21 cellular contexts compared by ENCODE assay signal in the genomic region with DNA sequence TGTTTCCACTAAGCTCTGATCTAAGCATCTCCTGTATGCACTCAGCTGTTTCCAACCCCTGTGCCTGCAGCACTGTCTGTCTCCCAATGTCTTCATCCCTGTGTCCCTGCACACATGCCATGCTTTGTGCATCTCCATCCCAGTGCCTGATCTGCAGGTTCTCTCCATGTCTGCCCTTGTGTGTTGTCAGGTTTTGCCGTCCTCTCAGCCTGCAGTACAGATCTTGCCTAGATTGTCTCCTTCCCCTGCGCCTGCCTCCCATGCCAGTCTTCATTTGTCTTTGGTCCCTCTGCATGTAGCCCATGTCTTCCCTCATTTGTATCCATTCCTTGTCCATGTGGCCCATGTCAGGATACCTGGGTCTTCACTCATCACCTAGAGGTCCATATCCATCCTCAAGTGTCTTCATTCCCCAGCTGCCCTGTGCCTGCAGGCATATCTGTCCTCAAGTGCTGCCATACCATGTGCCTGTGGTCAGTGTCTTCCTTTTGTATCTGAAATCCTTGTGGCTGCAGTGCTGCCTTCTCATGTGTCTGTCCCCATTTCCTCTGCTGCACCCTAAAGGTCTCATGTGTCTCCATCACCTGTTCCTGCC.
DNase-seq lines count a peak whose midpoint lies in the region; ATAC-seq, FAIRE-seq and TF ChIP-seq lines count a peak whose summit lies in the region.
"Had no signal": no experiment of that assay in that cellular context is flagged by ENCODE, and none has a peak within 500 bp of the region (broad histone marks: within the 10 kb centered on the region; RNA-seq: fewer than 3 reads in every experiment).

No MANE protein-coding gene starts in this region.

- POLR2A ChIA-PET in H1 (lab: Charles Lee; ENCODE audit: partially characterized antibody) = no interaction called here

- H3K4me2 ChIP-seq in H1 (ENCODE audit: insufficient read depth in 1 of 2, low read depth in 2 of 2, low read length in 2 of 2) = peak overlapping the region in 1 of 2 experiments; percentile 27; a peak in 1 of 4 replicates

- peak overlapping the region; percentile 63; the same call in 1 of the 2 replicates for H2BK5ac ChIP-seq in H1 (ENCODE audit: low read depth, low read length)

- no peak overlapping the region for H2BK120ac ChIP-seq in H1 (replicated peaks; ENCODE audit: low read depth, low read length)

- H2BK12ac ChIP-seq in H1 (ENCODE audit: low read depth, low read length) = peak overlapping the region; percentile 91; the same call in 1 of the 2 replicates

- no peak overlapping the region for H3K9ac ChIP-seq in H1 (replicated peaks in 1 of 4; ENCODE audit: extremely low read depth in 1 of 4, low read depth in 3 of 4, low read length in 3 of 4)

- H3K27ac Mint-ChIP-seq in osteocyte (ENCODE audit: unreplicated experiment) = no peak overlapping the region

- H3K4me3 ChIP-seq in H1 (ENCODE audit: extremely low read depth in 1 of 4, insufficient read depth in 2 of 4, low read depth in 3 of 4, low read length in 4 of 4) = no peak overlapping the region
- H3K4me3 ChIP-seq: SJCRH30 had no signal

- H3K4me3 Mint-ChIP-seq in osteocyte (ENCODE audit: unreplicated experiment) = no peak overlapping the region

- FAIRE-seq in H1 (lab: Jason Lieb, UNC) = no peak
- FAIRE-seq: GM12891 had no signal

- peak overlapping the region; percentile 45 for H4K91ac ChIP-seq in H1 (replicated peaks; ENCODE audit: insufficient read length, low read length)

- H3K23ac ChIP-seq in H1 (ENCODE audit: insufficient read length) = no peak overlapping the region

- no peak overlapping the region for H4K8ac ChIP-seq in H1 (ENCODE audit: extremely low read depth, insufficient read depth, low read length)

- no peaks in the 10 kb centered on the region for H4K20me1 ChIP-seq in H1 (replicated peaks in 1 of 2; ENCODE audit: control insufficient read depth in 1 of 2, insufficient read depth in 2 of 2, low read length in 2 of 2)

- H3K79me1 ChIP-seq in H1 (ENCODE audit: low read depth, low read length) = no peaks in the 10 kb centered on the region

- H3K27me3 Mint-ChIP-seq in osteocyte (ENCODE audit: unreplicated experiment) = peaks cover 32% of the 10 kb centered on the region

- H3K4me1 Mint-ChIP-seq in osteocyte (ENCODE audit: unreplicated experiment) = peaks cover 17% of the 10 kb centered on the region

- H3K18ac ChIP-seq in H1 (ENCODE audit: extremely low read depth, low read length) = peak overlapping the region; percentile 42; the same call in 1 of the 2 replicates

- 0 out of 2 replicates have a peak overlapping the region, but pooled peaks have one; percentile 89 for H2BK15ac ChIP-seq in H1 (ENCODE audit: low read length)

- in situ Hi-C loops in GM13977 (cut with MboI; ENCODE audit: low pct_unique_long_range_greater_than_20kb, low sequenced_read_pairs, unreplicated experiment) = no loop called here

- no peak overlapping the region for H3K4ac ChIP-seq in H1 (replicated peaks; ENCODE audit: insufficient read length, low read depth, low read length)

- H2AK5ac ChIP-seq in H1 (ENCODE audit: low read depth, low read length) = 0 out of 2 replicates have a peak overlapping the region, but pooled peaks have one; percentile 67

- no peak overlapping the region for H4K5ac ChIP-seq in H1 (ENCODE audit: insufficient read length, low read depth, low read length)

- H3K27ac ChIP-seq in H1 (ENCODE audit: low read depth, low read length) = no peak overlapping the region
- H3K27ac ChIP-seq: SJCRH30 had no signal

- TF ChIP-seq EP300 in H1 (IDR thresholded peaks at IDR 0.05; ENCODE audit: borderline replicate concordance in 1 of 2, low read depth in 2 of 2, low read length in 2 of 2) = no peak

- no peak for TF ChIP-seq POLR2A in H1 (IDR thresholded peaks at IDR 0.05; ENCODE audit: control extremely low read depth in 1 of 2, low read depth in 2 of 2, low read length in 2 of 2)

- no peak for TF ChIP-seq RAD21 in H1 (IDR thresholded peaks at IDR 0.05 in 1 of 2, conservative IDR thresholded peaks at IDR 0.05 in 1 of 2; ENCODE audit: low read depth in 2 of 2, low read length in 2 of 2)

- ATAC-seq in left cardiac atrium = no peak
- ATAC-seq: PC-3 had no signal

- peaks cover 3% of the 10 kb centered on the region for H3K9me3 Mint-ChIP-seq in osteocyte (ENCODE audit: unreplicated experiment)

- H2BK20ac ChIP-seq in H1 (ENCODE audit: low read length) = peak overlapping the region; percentile 37; the same call in 1 of the 2 replicates

- H3K14ac ChIP-seq in H1 (ENCODE audit: insufficient read length) = no peak overlapping the region

- no peak overlapping the region for H3K56ac ChIP-seq in H1 (replicated peaks; ENCODE audit: insufficient read length, low read depth, low read length)

- DNase-seq in cardiac septum (ENCODE audit: low spot score) = peak; percentile 36
- no peak for DNase-seq in left cardiac atrium
- no peak for DNase-seq in H1 (ENCODE audit: low read depth in 1 of 2, low spot score in 2 of 2)
- peak; percentile 56 for DNase-seq in osteocyte (ENCODE audit: extremely low spot score, unreplicated experiment)
- DNase-seq in T-helper 9 cell = no peak
- DNase-seq in GM13977 (ENCODE audit: low spot score) = no peak
- DNase-seq in NCI-H1105 treated with DMSO at 0.1 percent for 48 hours (lab: John Stamatoyannopoulos, UW) = no peak
- DNase-seq: 8988T, ACHN, Calu3, DMS79 treated with DMSO at 0.1 percent for 48 hours, GF-D8, Karpas-422, NCI-H1092 treated with DMSO at 0.1 percent for 48 hours, NCI-H1436 treated with DMSO at 0.1 percent for 48 hours, NCI-H187 treated with DMSO at 0.1 percent for 48 hours, NCI-H524, NCI-H748 treated with DMSO at 0.1 percent for 48 hours, PC-3, SJCRH30 had no signal

- peaks cover 0 to 4% (median 0%) of the 10 kb centered on the region in 4 experiments; a peak in 3 of 7 replicates for H3K4me1 ChIP-seq in H1 (replicated peaks in 1 of 4; ENCODE audit: control insufficient read depth in 3 of 4, insufficient read depth in 4 of 4, low read length in 3 of 4)
- H3K4me1 ChIP-seq: SJCRH30 had no signal

- no peaks in the 10 kb centered on the region for H3K9me3 ChIP-seq in H1 (ENCODE audit: insufficient read depth in 2 of 2, low read depth in 1 of 2, low read length in 1 of 2)
- H3K9me3 ChIP-seq: SJCRH30 had no signal

- H3K23me2 ChIP-seq in H1 (ENCODE audit: low read depth, low read length) = no peaks in the 10 kb centered on the region

- 92% methylated on average over 2 of the region's 2 CpGs; no CpG with 5 or more reads in 1 of the 2 experiments for WGBS in H1 (ENCODE audit: extremely low coverage in 1 of 2, insufficient coverage in 1 of 2, insufficient read length in 1 of 2, insufficient replicate concordance in 2 of 2, low coverage in 1 of 2, low lambda C conversion rate in 2 of 2, missing lambda C conversion rate in 1 of 2), 2 experiments

- intact Hi-C loops in cardiac septum (cut with DNase I) (no loop called here), left cardiac atrium (cut with DNase I) (no loop called here)

- H3K79me2 ChIP-seq in H1 (ENCODE audit: control insufficient read depth in 1 of 2, insufficient read depth in 2 of 2, low read length in 2 of 2) = no peaks in the 10 kb centered on the region

- peak overlapping the region; percentile 5; the same call in 1 of the 2 replicates for H2AFZ ChIP-seq in H1 (ENCODE audit: low read length)

- no peaks in the 10 kb centered on the region for H3K36me3 Mint-ChIP-seq in osteocyte (ENCODE audit: unreplicated experiment)

- no peak for TF ChIP-seq CTCF in H1 (IDR thresholded peaks at IDR 0.05; ENCODE audit: control extremely low read depth in 1 of 3, insufficient read depth in 1 of 3, low read depth in 1 of 3, low read length in 3 of 3)
- TF ChIP-seq CTCF in osteocyte (IDR thresholded peaks at IDR 0.05) = no peak
- TF ChIP-seq CTCF in GM13977 (IDR thresholded peaks at IDR 0.05; ENCODE audit: extremely low read depth, insufficient read depth, missing control alignments) = no peak

- CTCF ChIA-PET in H1 (lab: Charles Lee; ENCODE audit: partially characterized antibody) = interaction anchor here (0.9 kb wide), 1 partner anchor 11 kb away, joined by 3 read pairs; no protein-coding TSS in a partner anchor

- H3K27me3 ChIP-seq in H1 (replicated peaks in 1 of 4; ENCODE audit: control insufficient read depth in 3 of 4, extremely low read depth in 1 of 4, insufficient read depth in 3 of 4, low read length in 3 of 4) = no peaks in the 10 kb centered on the region
- H3K27me3 ChIP-seq: SJCRH30 had no signal

- H3K36me3 ChIP-seq in H1 (ENCODE audit: control insufficient read depth in 2 of 4, insufficient read depth in 4 of 4, low read length in 3 of 4) = no peaks in the 10 kb centered on the region
- H3K36me3 ChIP-seq: SJCRH30 had no signal

TF ChIP-seq in H1, 55 proteins besides CTCF, POLR2A, EP300 and RAD21:
- no peak for TF ChIP-seq SIN3A (conservative IDR thresholded peaks at IDR 0.05 in 1 of 2, IDR thresholded peaks at IDR 0.05 in 1 of 2; ENCODE audit: low read depth in 1 of 2, low read length in 2 of 2)
- TF ChIP-seq, protein P1, sequence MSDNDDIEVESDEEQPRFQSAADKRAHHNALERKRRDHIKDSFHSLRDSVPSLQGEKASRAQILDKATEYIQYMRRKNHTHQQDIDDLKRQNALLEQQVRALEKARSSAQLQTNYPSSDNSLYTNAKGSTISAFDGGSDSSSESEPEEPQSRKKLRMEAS (IDR thresholded peaks at IDR 0.05) = 0 out of 2 replicates have a peak, but pooled peaks have one; percentile 10

Comparison
In these comparisons a context has a peak if more than half of its experiments do, and no peak if none do; other contexts are left out.
1. DNase-seq: peak in cardiac septum (single experiment) and osteocyte (single experiment); none in left cardiac atrium (single experiment), H1 (0 of 2), T-helper 9 cell (single experiment), GM13977 (single experiment) and NCI-H1105 treated with DMSO at 0.1 percent for 48 hours (single experiment).